Comparison of ENCODE assay signal across 3 cellular contexts in the genomic region with DNA sequence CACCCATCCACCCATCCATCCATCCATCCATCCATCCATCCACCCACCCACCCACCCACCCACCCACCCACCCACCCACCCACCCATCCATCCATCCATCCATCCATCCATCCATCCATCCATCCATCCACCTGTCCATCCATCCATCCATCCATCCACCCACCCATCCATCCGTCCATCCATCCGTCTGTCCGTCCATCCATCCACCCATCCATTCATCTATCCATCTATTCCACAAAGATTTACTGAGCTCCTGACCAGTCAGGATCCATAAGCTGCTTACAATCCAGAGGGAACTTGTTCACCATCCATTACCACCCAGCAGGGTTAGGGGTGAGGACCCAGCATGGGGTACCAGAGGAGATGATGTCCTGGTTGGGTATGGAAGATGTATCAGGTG. TPM values are rescaled to one million over a fixed set of nuclear protein-coding genes. Genes with fewer than 3 reads are reported as not detected.
"Had no signal": no experiment of that assay in that cellular context is flagged by ENCODE, and none has a peak within 500 bp of the region (broad histone marks: within the 10 kb centered on the region; RNA-seq: fewer than 3 reads in every experiment).

No MANE protein-coding gene starts in this region.

RNA-seq across cellular contexts. Expression of a gene that starts 11.5 kb away (rescaled TPM):
- total RNA-seq: HT-29 had no signal
- polyA plus RNA-seq: IgD-negative memory B cell, K562 had no signal
